In the genomic region with DNA sequence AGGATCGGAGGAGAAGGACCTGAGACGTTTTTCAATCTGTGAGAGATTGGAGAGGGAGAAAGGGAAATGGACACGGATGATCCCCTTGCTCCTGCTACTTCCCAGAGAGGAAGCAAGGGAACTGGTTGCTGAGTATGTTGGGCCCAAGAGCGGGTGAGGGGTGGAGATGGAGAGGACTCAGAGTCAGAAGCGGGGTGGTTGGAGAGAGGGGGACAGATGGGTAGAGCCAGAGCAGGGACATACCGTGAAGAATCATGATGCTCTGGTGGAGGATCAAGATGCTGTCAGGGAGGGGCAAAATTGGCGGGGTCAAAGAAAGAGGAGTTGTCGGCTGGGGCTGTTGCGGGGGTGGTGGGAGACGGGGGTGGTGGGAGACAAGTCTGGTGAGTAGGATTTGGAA, we compare ENCODE assay signal across 24 cellular contexts. TPM values are rescaled to one million over a fixed set of nuclear protein-coding genes. Genes with fewer than 3 reads are reported as not detected.
A peak's percentile ranks its signal among the peaks of the same experiment; 100 is the strongest.
DNase-seq lines count a peak whose midpoint lies in the region; ATAC-seq, FAIRE-seq and TF ChIP-seq lines count a peak whose summit lies in the region.
"Had no signal": no experiment of that assay in that cellular context is flagged by ENCODE, and none has a peak within 500 bp of the region (broad histone marks: within the 10 kb centered on the region; RNA-seq: fewer than 3 reads in every experiment).

No MANE protein-coding gene starts in this region.

- intact Hi-C loops in Caco-2 (cut with micrococcal nuclease; ENCODE audit: unreplicated experiment) = no loop called here
- intact Hi-C loops in K562 (cut with micrococcal nuclease) = no loop called here

- TF ChIP-seq EP300 in K562 (IDR thresholded peaks at IDR 0.05; ENCODE audit: low read length) = no peak

- H4K91ac ChIP-seq in neuronal stem cell (ENCODE audit: low read depth, low read length, poor library complexity) = no peak overlapping the region

- no peak overlapping the region for H2BK15ac ChIP-seq in neuronal stem cell (ENCODE audit: low read length)

- H2BK120ac ChIP-seq in neuronal stem cell (ENCODE audit: low read depth, low read length) = no peak overlapping the region

- H3K4me2 ChIP-seq in K562 (ENCODE audit: insufficient read depth, low read length) (no peak overlapping the region), neuronal stem cell (ENCODE audit: insufficient read depth, low read length, poor library complexity, severe bottlenecking) (no peak overlapping the region)
- H3K4me2 ChIP-seq: BLaER1 treated with 17β-estradiol and CSF1 and Interleukin-3, amounts not matched to agents 10 nM and 100 nM had no signal

- FAIRE-seq in K562 (lab: Jason Lieb, UNC) = no peak
- FAIRE-seq: GM12892, GM18507 had no signal

- H2AFZ ChIP-seq in K562 (ENCODE audit: low read depth, low read length) = no peak overlapping the region
- no peak overlapping the region for H2AFZ ChIP-seq in neuronal stem cell (ENCODE audit: low read length)

- no peaks in the 10 kb centered on the region for H3K27me3 Mint-ChIP-seq in Caco-2 (ENCODE audit: insufficient read depth, unreplicated experiment)
- peaks cover 9% of the 10 kb centered on the region for H3K27me3 Mint-ChIP-seq in nephron (ENCODE audit: low read depth)

- no peak overlapping the region for H2BK12ac ChIP-seq in neuronal stem cell (ENCODE audit: low read length)

- peak overlapping the region; percentile 20 for H3K23ac ChIP-seq in neuronal stem cell (ENCODE audit: low read depth, low read length, poor library complexity)

- DNase-seq in Caco-2 (no peak), K562 (ENCODE audit: extremely low read depth in 1 of 4, low spot score in 3 of 4) (no peak), neuronal stem cell (ENCODE audit: low spot score) (no peak)
- no peak for DNase-seq in activated naive CD4-positive, alpha-beta T cell treated with Interleukin-2 at 50 U/mL for 16 hours
- DNase-seq: CD8-positive, alpha-beta memory T cell; COR-L47; DMS153; DMS79; GDM1; GOT3; H7; HFFc6; KG1 had no signal

- ATAC-seq in K562 (no peak), GM19023 (IDR thresholded peaks at IDR 0.05; ENCODE audit: unreplicated experiment) (no peak), HG03039 (IDR thresholded peaks at IDR 0.05; ENCODE audit: unreplicated experiment) (no peak), HG02973 (IDR thresholded peaks at IDR 0.05; ENCODE audit: unreplicated experiment) (no peak)
- ATAC-seq: HCT116 had no signal

- H3K27ac ChIP-seq in K562 (ENCODE audit: extremely low read depth, low read depth, low read length) (no peak overlapping the region), neuronal stem cell (replicated peaks; ENCODE audit: low read length) (no peak overlapping the region)
- H3K27ac ChIP-seq: BLaER1 treated with 17β-estradiol and CSF1 and Interleukin-3, amounts not matched to agents 10 nM and 100 nM; HL-60 had no signal

- H3K9me3 Mint-ChIP-seq in Caco-2 (ENCODE audit: unreplicated experiment) (peaks cover 5% of the 10 kb centered on the region), nephron (no peaks in the 10 kb centered on the region)
- H3K9me3 Mint-ChIP-seq: CD8-positive, alpha-beta memory T cell; HFFc6 had no signal

- H3K4me3 ChIP-seq in Caco-2 (ENCODE audit: low read depth, low read length) (no peak overlapping the region), K562 (no peak overlapping the region), neuronal stem cell (ENCODE audit: low read length in 2 of 2) (no peak overlapping the region)
- H3K4me3 ChIP-seq: BLaER1 treated with 17β-estradiol and CSF1 and Interleukin-3, amounts not matched to agents 10 nM and 100 nM had no signal

- TF ChIP-seq RAD21 in K562 (CRISPR knock-in tag; conservative IDR thresholded peaks at IDR 0.05 in 1 of 2, IDR thresholded peaks at IDR 0.05 in 1 of 2) = no peak

- 20% methylated on average over 9 of the region's 10 CpGs for WGBS in K562 (ENCODE audit: insufficient coverage, low coverage, missing lambda C conversion rate)
- no CpG with 5 or more reads among the region's 10 CpGs for WGBS in neuronal stem cell (ENCODE audit: extremely low coverage in 2 of 2, insufficient read length in 2 of 2, insufficient replicate concordance in 1 of 2), 2 donors

- H3K18ac ChIP-seq in neuronal stem cell (ENCODE audit: low read length) = peak overlapping the region; percentile 39

- BruUV-seq in Caco-2 (replicated peaks; lab: Mats Ljungman, UMichigan) = no TSS peak
- no TSS peak for BruUV-seq in K562 (replicated peaks; lab: Mats Ljungman, UMichigan)

- H3K27ac Mint-ChIP-seq in Caco-2 (ENCODE audit: unreplicated experiment) = peak overlapping the region; percentile 96
- H3K27ac Mint-ChIP-seq in nephron = peak overlapping the region in 2 of 3 experiments; percentile 56 to 93
- H3K27ac Mint-ChIP-seq: B cell; CD8-positive, alpha-beta memory T cell; HFFc6; IgD-negative memory B cell had no signal

- no peak overlapping the region for H4K8ac ChIP-seq in neuronal stem cell (ENCODE audit: low read depth, low read length)

- H3K9ac ChIP-seq in K562 (ENCODE audit: insufficient read depth in 1 of 2, low read depth in 2 of 2, low read length in 2 of 2) (no peak overlapping the region), neuronal stem cell (ENCODE audit: low read depth, low read length, poor library complexity) (no peak overlapping the region)
- H3K9ac ChIP-seq: BLaER1 treated with 17β-estradiol and CSF1 and Interleukin-3, amounts not matched to agents 10 nM and 100 nM had no signal

- H3K4me1 Mint-ChIP-seq in Caco-2 (ENCODE audit: low read depth, unreplicated experiment) (peaks cover 45% of the 10 kb centered on the region), nephron (peaks cover 26% of the 10 kb centered on the region)

- peaks cover 5% of the 10 kb centered on the region for H3K79me1 ChIP-seq in neuronal stem cell (ENCODE audit: low read depth, low read length)

- H3K36me3 ChIP-seq in Caco-2 (ENCODE audit: control insufficient read depth, insufficient read depth, low read length) (no peaks in the 10 kb centered on the region), K562 (ENCODE audit: control insufficient read depth, insufficient read depth, low read length) (no peaks in the 10 kb centered on the region), neuronal stem cell (replicated peaks in 1 of 2; ENCODE audit: control insufficient read depth in 2 of 2, insufficient read depth in 2 of 2, low read length in 2 of 2) (no peaks in the 10 kb centered on the region)
- H3K36me3 ChIP-seq: BLaER1 treated with 17β-estradiol and CSF1 and Interleukin-3, amounts not matched to agents 10 nM and 100 nM had no signal

- no peak overlapping the region for H3K14ac ChIP-seq in neuronal stem cell (ENCODE audit: low read length)

- no peaks in the 10 kb centered on the region for H3K79me2 ChIP-seq in K562 (ENCODE audit: control insufficient read depth, insufficient read depth, low read length)

- POLR2A ChIA-PET in Caco-2 (lab: Charles Lee) (no interaction called here), K562 (lab: Yijun Ruan, JAX) (no interaction called here)

- no peak for TF ChIP-seq CTCF in Caco-2 (IDR thresholded peaks at IDR 0.05; ENCODE audit: insufficient read depth in 1 of 2, low read depth in 1 of 2, low read length in 1 of 2, severe bottlenecking in 1 of 2, unreplicated experiment in 1 of 2)
- TF ChIP-seq CTCF in K562 (IDR thresholded peaks at IDR 0.05 in 2 of 3, conservative IDR thresholded peaks at IDR 0.05 in 1 of 3; ENCODE audit: insufficient read depth in 2 of 3, low read depth in 1 of 3, low read length in 3 of 3) = no peak
- no peak for TF ChIP-seq CTCF in nephron (IDR thresholded peaks at IDR 0.05; ENCODE audit: unreplicated experiment in 3 of 3)

- no peak overlapping the region for H3K4ac ChIP-seq in neuronal stem cell (ENCODE audit: low read length)

- peaks cover 55% of the 10 kb centered on the region for H3K4me1 ChIP-seq in Caco-2
- peaks cover 4 to 20% of the 10 kb centered on the region in 2 experiments; a peak in 4 of 5 replicates for H3K4me1 ChIP-seq in K562 (replicated peaks in 1 of 2; ENCODE audit: control insufficient read depth in 2 of 2, insufficient read depth in 2 of 2, low read length in 2 of 2)
- H3K4me1 ChIP-seq in neuronal stem cell (ENCODE audit: control insufficient read depth in 2 of 2, insufficient read depth in 1 of 2, low read depth in 1 of 2, low read length in 2 of 2) = peaks cover 5 to 15% of the 10 kb centered on the region in 2 donors

- H4K20me1 ChIP-seq in K562 (replicated peaks; ENCODE audit: control insufficient read depth, insufficient read depth, low read length) = no peaks in the 10 kb centered on the region

- in situ Hi-C loops in K562 (cut with MboI) = no loop called here

- no peaks in the 10 kb centered on the region for H3K9me1 ChIP-seq in K562 (ENCODE audit: control insufficient read depth, insufficient read depth, low read length)

- no peaks in the 10 kb centered on the region for H3K27me3 ChIP-seq in Caco-2 (replicated peaks; ENCODE audit: control insufficient read depth, insufficient read depth, low read length)
- H3K27me3 ChIP-seq in K562 (ENCODE audit: control insufficient read depth in 2 of 2, insufficient read depth in 2 of 2, low read length in 2 of 2) = peaks cover 25 to 53% of the 10 kb centered on the region in 2 experiments; a peak in 4 of 5 replicates
- H3K27me3 ChIP-seq in neuronal stem cell (ENCODE audit: control insufficient read depth in 3 of 3, insufficient read depth in 3 of 3, low read depth in 1 of 3, low read length in 3 of 3) = peaks cover 0 to 23% (median 12%) of the 10 kb centered on the region in 3 experiments

- TF ChIP-seq POLR2A in K562 (conservative IDR thresholded peaks at IDR 0.05) = no peak

- 0 out of 2 replicates have a peak, but pooled peaks cover 1% of the 10 kb centered on the region for H3K9me3 ChIP-seq in Caco-2
- no peaks in the 10 kb centered on the region for H3K9me3 ChIP-seq in K562 (replicated peaks; ENCODE audit: control insufficient read depth, insufficient read depth, low read depth, low read length)
- H3K9me3 ChIP-seq in neuronal stem cell (replicated peaks in 1 of 2; ENCODE audit: control insufficient read depth in 2 of 2, insufficient read depth in 1 of 2, low read depth in 1 of 2, low read length in 2 of 2) = peaks cover 0 to 11% of the 10 kb centered on the region in 2 donors

- H2AK5ac ChIP-seq in neuronal stem cell (ENCODE audit: low read depth, low read length) = peak overlapping the region; percentile 57

- H3K36me3 Mint-ChIP-seq in Caco-2 (ENCODE audit: insufficient read depth, unreplicated experiment) = peaks cover 35% of the 10 kb centered on the region
- H3K36me3 Mint-ChIP-seq in nephron (ENCODE audit: low read depth) = no peaks in the 10 kb centered on the region
- H3K36me3 Mint-ChIP-seq: CD8-positive, alpha-beta memory T cell had no signal

- H2BK5ac ChIP-seq in neuronal stem cell (ENCODE audit: low read length) = no peak overlapping the region

- CTCF ChIA-PET in Caco-2 (lab: Charles Lee) (no interaction called here), K562 (lab: Yijun Ruan, JAX; ENCODE audit: low intra/inter-chr PET ratio) (no interaction called here)

- H3K4me3 Mint-ChIP-seq in Caco-2 (ENCODE audit: unreplicated experiment) = no peak overlapping the region
- H3K4me3 Mint-ChIP-seq in nephron = peak overlapping the region; percentile 41 to 92 (median 51)
- H3K4me3 Mint-ChIP-seq: B cell, HFFc6 had no signal

RNA-seq across cellular contexts. Expression of a gene that starts 2.4 kb away (rescaled TPM):
- 40.9 and 46.0 TPM in 2 replicates for total RNA-seq in Caco-2 (2022)
- 0.11 and 0.12 TPM in 2 replicates for total RNA-seq in K562 (2011; cell fraction: chromatin; rRNA removed; ENCODE audit: low replicate concordance)
- total RNA-seq in K562 (2011; cell fraction: nucleolus; rRNA removed) = 0.13 and 0.17 TPM in 2 replicates
- total RNA-seq in K562 (2011; cell fraction: nucleoplasm; rRNA removed) = 0.15 TPM in 2 replicates
- 0.23 and 0.33 TPM in 2 replicates for total RNA-seq in K562 (2014; rRNA removed)
- 0.13 and 0.15 TPM in 2 replicates for total RNA-seq in K562 (2014; rRNA removed; fragmentation: Illumina TruSeq; extraction: Trizol)
- total RNA-seq in K562 (2015; rRNA removed; fragmentation: Illumina TruSeq; extraction: Trizol) = 1.3 TPM in 2 replicates
- total RNA-seq in K562 (2021) = 0.38 and 0.42 TPM in 2 replicates
- 0.06 and 0.18 TPM in 2 replicates for polyA plus RNA-seq in K562 (2011; rRNA removed)
- 0.01 and 0.13 TPM in 2 replicates for polyA plus RNA-seq in K562 (2011; cell fraction: cytosol; rRNA removed)
- polyA plus RNA-seq in K562 (2011; cell fraction: nucleus; rRNA removed) = 0.04 and 0.20 TPM in 2 replicates
- 0.43 and 0.76 TPM in 2 replicates for polyA plus RNA-seq in K562 (2012)
- polyA plus RNA-seq in K562 (2014; fragmentation: Illumina TruSeq; extraction: Trizol) = 0.17 and 0.18 TPM in 2 replicates
- polyA plus RNA-seq in K562 (2014; fragmentation: Nextera tagmentation; extraction: Ambion mirVana) = under 1 TPM; 0.01 to 0.04 TPM
- 0.07 and 0.34 TPM in 2 replicates for polyA plus RNA-seq in K562 (2014; rRNA removed)
- 0.04 and 0.51 TPM in 2 replicates for polyA minus RNA-seq in K562 (2011; rRNA and poly(A)+ RNA removed)
- 0.10 and 0.55 TPM in 2 replicates for polyA minus RNA-seq in K562 (2011; cell fraction: cytosol; rRNA and poly(A)+ RNA removed)
- 0.13 and 0.78 TPM in 2 replicates for polyA minus RNA-seq in K562 (2011; cell fraction: nucleus; rRNA and poly(A)+ RNA removed)
- polyA plus RNA-seq in neuronal stem cell (2013, experiment 1 of 2) = 6.5 TPM
- polyA plus RNA-seq in neuronal stem cell (2013, experiment 2 of 2) = 6.3 TPM
- total RNA-seq: B cell had no signal
- polyA plus RNA-seq: CD8-positive, alpha-beta memory T cell; IgD-negative memory B cell had no signal

Comparison
In these comparisons a context has a peak if more than half of its experiments do, and no peak if none do; other contexts are left out.
1. RNA of a gene that starts 2.4 kb away (total RNA-seq): 40.9 to 46.0 TPM in Caco-2; 0.11 to 1.3 TPM in K562; every median in the first group is over 10 times any median in the second.